Comparison of ENCODE assay signal across 25 cellular contexts in the genomic region with DNA sequence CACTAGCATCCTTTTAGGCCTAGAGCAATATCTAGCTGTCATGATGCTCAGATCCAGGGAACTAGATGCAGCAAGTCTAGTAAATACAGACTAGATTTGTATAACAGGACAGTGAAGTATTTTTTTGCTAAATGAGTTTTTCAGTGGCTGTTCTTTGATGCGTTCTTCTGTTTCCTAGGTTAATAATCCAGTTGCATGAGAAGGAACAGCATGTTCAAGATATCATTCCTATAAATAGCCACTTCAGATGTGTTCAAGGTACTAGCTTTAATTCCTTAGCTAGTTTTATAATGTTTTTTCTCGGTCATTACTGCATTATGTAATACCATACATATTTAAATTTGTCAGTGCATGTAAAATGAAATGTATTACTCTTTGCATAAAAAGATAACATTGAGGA. TPM values are rescaled to one million over a fixed set of nuclear protein-coding genes. Genes with fewer than 3 reads are reported as not detected.
"Had no signal": no experiment of that assay in that cellular context is flagged by ENCODE, and none has a peak within 500 bp of the region (broad histone marks: within the 10 kb centered on the region; RNA-seq: fewer than 3 reads in every experiment).

No MANE protein-coding gene starts in this region.

- FAIRE-seq: frontal cortex had no signal

- H3K4me3 ChIP-seq: adrenal gland, esophagus squamous epithelium, ovary, psoas muscle, spleen, transverse colon had no signal

- H3K4me1 ChIP-seq: psoas muscle had no signal

- ATAC-seq: left colon; naive thymus-derived CD4-positive, alpha-beta T cell had no signal

- H3K27ac ChIP-seq: esophagus squamous epithelium, ovary, psoas muscle, spleen, transverse colon had no signal

- H3K36me3 ChIP-seq: adrenal gland, ovary, transverse colon had no signal

- H3K4me3 Mint-ChIP-seq: activated CD4-positive, alpha-beta memory T cell treated with anti-CD3 and anti-CD28 coated beads for 36 hours; activated CD4-positive, alpha-beta T cell treated with anti-CD3 and anti-CD28 coated beads, Interleukin-2, amount 10 ng/mL, durations not matched to agents 24 days and 14 days; activated naive CD4-positive, alpha-beta T cell treated with anti-CD3 and anti-CD28 coated beads for 36 hours; activated naive CD8-positive, alpha-beta T cell treated with anti-CD3 and anti-CD28 coated beads for 36 hours; activated T-helper 1 cell treated with anti-CD3 and anti-CD28 coated beads, Interleukin-12 subunit alpha, Interleukin-12 subunit beta, Interleukin-2, Interleukin-4 antibody, amounts not matched to agents 30 ng/mL and 10 ng/mL and 1 ng/mL, durations not matched to agents 14 hours and 24 hours and 36 hours; mesothelial cell of epicardium; naive thymus-derived CD4-positive, alpha-beta T cell had no signal

- H3K36me3 Mint-ChIP-seq: activated CD4-positive, alpha-beta memory T cell treated with anti-CD3 and anti-CD28 coated beads for 36 hours; naive thymus-derived CD4-positive, alpha-beta T cell had no signal

- H3K27me3 Mint-ChIP-seq: activated CD4-positive, alpha-beta memory T cell treated with anti-CD3 and anti-CD28 coated beads for 36 hours; activated CD4-positive, alpha-beta T cell treated with anti-CD3 and anti-CD28 coated beads, Interleukin-2, amount 10 ng/mL, durations not matched to agents 24 days and 14 days; activated naive CD8-positive, alpha-beta T cell treated with anti-CD3 and anti-CD28 coated beads for 36 hours; naive thymus-derived CD4-positive, alpha-beta T cell had no signal

- H3K27ac Mint-ChIP-seq: activated CD4-positive, alpha-beta memory T cell treated with anti-CD3 and anti-CD28 coated beads for 36 hours; activated CD4-positive, alpha-beta T cell treated with anti-CD3 and anti-CD28 coated beads, Interleukin-2, amount 10 ng/mL, durations not matched to agents 24 days and 14 days; activated naive CD4-positive, alpha-beta T cell treated with anti-CD3 and anti-CD28 coated beads for 36 hours; activated T-helper 1 cell treated with anti-CD3 and anti-CD28 coated beads, Interleukin-12 subunit alpha, Interleukin-12 subunit beta, Interleukin-2, Interleukin-4 antibody, amounts not matched to agents 30 ng/mL and 10 ng/mL and 1 ng/mL, durations not matched to agents 14 hours and 24 hours and 36 hours; mesothelial cell of epicardium; naive thymus-derived CD4-positive, alpha-beta T cell had no signal

- H3K9me3 ChIP-seq: adrenal gland, esophagus squamous epithelium, ovary, psoas muscle, spleen, transverse colon had no signal

- H3K9me3 Mint-ChIP-seq: activated CD4-positive, alpha-beta memory T cell treated with anti-CD3 and anti-CD28 coated beads for 36 hours; activated CD4-positive, alpha-beta T cell treated with anti-CD3 and anti-CD28 coated beads, Interleukin-2, amount 10 ng/mL, durations not matched to agents 24 days and 14 days; activated naive CD4-positive, alpha-beta T cell treated with anti-CD3 and anti-CD28 coated beads for 36 hours; activated naive CD8-positive, alpha-beta T cell treated with anti-CD3 and anti-CD28 coated beads for 36 hours; activated T-helper 1 cell treated with anti-CD3 and anti-CD28 coated beads, Interleukin-12 subunit alpha, Interleukin-12 subunit beta, Interleukin-2, Interleukin-4 antibody, amounts not matched to agents 30 ng/mL and 10 ng/mL and 1 ng/mL, durations not matched to agents 14 hours and 24 hours and 36 hours; mesothelial cell of epicardium; naive thymus-derived CD4-positive, alpha-beta T cell had no signal

- DNase-seq: activated CD4-positive, alpha-beta memory T cell treated with anti-CD3 and anti-CD28 coated beads for 36 hours; activated CD4-positive, alpha-beta T cell treated with anti-CD3 and anti-CD28 coated beads, Interleukin-2, amount 10 ng/mL, durations not matched to agents 24 days and 14 days; activated CD4-positive, CD25-positive, alpha-beta regulatory T cell treated with anti-CD3 and anti-CD28 coated beads, Interleukin-2, amount 50 U/mL, for 72 hours; activated CD8-positive, alpha-beta memory T cell treated with anti-CD3 and anti-CD28 coated beads, Interleukin-2, amount 50 U/mL, for 4 hours; activated effector memory CD4-positive, alpha-beta T cell treated with anti-CD3 and anti-CD28 coated beads, Interleukin-2, amount 50 U/mL, for 16 hours; activated naive CD8-positive, alpha-beta T cell treated with anti-CD3 and anti-CD28 coated beads for 36 hours; activated T-cell treated with anti-CD3 and anti-CD28 coated beads, Interleukin-2, amount 50 U/mL, for 1 hour; central memory CD4-positive, alpha-beta T cell; dermis blood vessel endothelial cell; effector CD4-positive, alpha-beta T cell; esophagus squamous epithelium; hippocampal formation; left colon; naive thymus-derived CD4-positive, alpha-beta T cell; ovary; psoas muscle; spleen; stimulated activated naive CD4-positive, alpha-beta T cell treated with Interleukin-2 at 50 U/mL for 16 hours; T-helper 2 cell; transverse colon had no signal

- H3K27me3 ChIP-seq: adrenal gland, esophagus squamous epithelium, ovary, transverse colon had no signal

RNA-seq across cellular contexts. Expression of a gene that starts 21.5 kb away (rescaled TPM):
- total RNA-seq: activated CD4-positive, alpha-beta T cell treated with anti-CD3 and anti-CD28 coated beads, Interleukin-2, amount 10 ng/mL, durations not matched to agents 24 days and 14 days; activated T-helper 1 cell treated with anti-CD3 and anti-CD28 coated beads, Interleukin-12 subunit alpha, Interleukin-12 subunit beta, Interleukin-2, Interleukin-4 antibody, amounts not matched to agents 30 ng/mL and 10 ng/mL and 1 ng/mL, durations not matched to agents 14 hours and 24 hours and 36 hours had no signal
